Comparison of ENCODE assay signal across 1 cellular context in the genomic region with DNA sequence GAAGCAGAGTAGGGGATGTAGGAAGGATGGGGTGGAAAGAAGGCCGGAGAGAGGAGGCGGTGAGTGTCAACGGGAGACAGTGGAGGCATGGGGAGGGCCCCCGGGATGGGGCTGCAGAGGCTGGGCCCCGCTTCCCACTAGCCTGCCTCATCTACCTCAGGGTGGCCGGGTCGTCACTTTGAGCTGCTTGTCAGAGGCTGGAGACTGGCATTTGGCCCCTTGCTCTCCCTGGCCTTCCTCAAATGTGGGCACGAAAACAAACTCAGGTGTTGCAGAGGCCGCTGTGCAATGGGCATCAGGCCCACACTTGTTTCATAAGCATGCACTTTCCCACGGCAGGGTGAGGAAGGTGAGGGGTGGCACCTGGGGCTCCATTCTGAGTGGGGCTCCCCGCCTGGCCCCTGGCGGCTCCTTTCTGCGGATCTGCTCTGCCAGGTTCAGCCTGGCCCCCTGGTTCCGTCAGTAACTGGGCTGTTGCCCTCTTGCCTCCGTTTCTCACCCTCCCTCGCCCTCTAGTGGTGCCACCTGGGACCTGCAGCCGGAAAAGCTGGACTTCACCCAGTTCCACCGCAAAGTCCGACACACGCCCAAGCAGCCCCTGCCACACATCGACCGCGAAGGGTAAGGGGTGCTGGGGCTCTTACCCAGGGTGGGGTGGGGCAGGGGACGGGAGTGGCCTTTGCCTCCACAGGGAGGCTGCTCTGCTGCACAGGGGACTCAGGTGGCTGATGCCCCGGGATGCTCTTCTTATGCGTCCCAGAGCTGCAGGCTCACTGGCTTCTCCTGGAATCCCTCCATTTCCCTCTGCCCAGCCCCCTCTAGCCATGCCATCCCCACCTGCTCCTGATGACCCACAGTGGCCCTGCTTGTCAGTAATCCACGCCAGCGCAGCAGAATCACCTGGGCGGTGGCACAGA.
TF ChIP-seq lines count a peak whose summit lies in the region.

No MANE protein-coding gene starts in this region.

TF ChIP-seq in HCT116, 20 proteins besides CTCF, POLR2A, EP300 and RAD21 (continued from another document):
- no peak for TF ChIP-seq ZNF274 (IDR thresholded peaks at IDR 0.05; ENCODE audit: low read depth, low read length)
